ENCODE assay signal across 9 cellular contexts in the genomic region with DNA sequence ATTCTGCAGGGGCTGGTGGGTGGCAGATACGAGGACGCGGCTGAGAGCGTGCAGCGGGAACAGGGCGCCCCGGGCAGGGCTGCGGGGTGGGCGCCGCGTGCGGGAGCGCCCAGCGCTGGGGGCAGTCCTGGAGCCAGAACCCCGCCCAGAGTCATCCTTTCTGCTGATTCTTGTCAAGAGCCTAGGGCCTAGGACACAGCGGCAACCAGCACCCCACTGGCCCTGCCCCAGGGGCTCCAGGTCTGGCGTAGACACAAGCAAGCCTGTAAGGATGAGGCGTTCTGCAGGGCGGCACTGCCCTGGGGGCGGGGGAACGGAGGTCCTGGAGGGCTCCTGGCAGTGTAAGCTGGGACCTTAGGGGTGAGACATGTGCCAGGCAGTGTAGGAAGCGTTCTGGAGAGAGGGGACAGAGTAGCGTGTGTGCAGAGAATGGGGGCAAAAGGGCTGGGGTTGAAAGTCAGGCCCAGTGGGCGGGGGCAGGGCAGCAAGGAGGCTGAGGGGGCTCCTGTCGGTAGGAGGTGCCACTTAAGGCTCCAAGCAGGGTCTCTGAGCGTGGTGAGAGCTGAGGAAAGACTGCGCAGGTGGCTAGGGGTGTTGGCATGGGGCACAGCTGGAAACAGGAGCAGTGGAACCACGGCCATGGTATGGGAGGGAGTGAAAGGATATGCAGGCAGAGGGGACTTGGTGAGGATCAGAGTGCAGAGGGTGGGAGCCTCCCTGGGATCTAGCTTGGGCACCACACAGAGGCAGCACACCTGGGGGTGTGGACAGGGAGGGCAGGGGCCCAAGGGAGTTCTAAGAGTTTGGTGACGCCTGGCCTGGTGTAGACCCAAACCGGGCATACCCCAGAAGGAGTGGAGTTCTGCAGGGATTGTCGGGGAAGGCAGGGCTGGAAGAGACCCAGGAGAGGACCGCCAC. TPM values are rescaled to one million over a fixed set of nuclear protein-coding genes. Genes with fewer than 3 reads are reported as not detected.
DNase-seq lines count a peak whose midpoint lies in the region; ATAC-seq and TF ChIP-seq lines count a peak whose summit lies in the region.
"Had no signal": no experiment of that assay in that cellular context is flagged by ENCODE, and none has a peak within 500 bp of the region (broad histone marks: within the 10 kb centered on the region; RNA-seq: fewer than 3 reads in every experiment).

No MANE protein-coding gene starts in this region.

- no peaks in the 10 kb centered on the region for H3K27me3 ChIP-seq in esophagus muscularis mucosa

- TF ChIP-seq CTCF in AG10803 (conservative IDR thresholded peaks at IDR 0.05; ENCODE audit: low read length), result no peak
- no peak for TF ChIP-seq CTCF in LNCaP clone FGC (IDR thresholded peaks at IDR 0.05; ENCODE audit: control insufficient read depth, extremely low read depth, insufficient read depth)
- TF ChIP-seq CTCF in esophagus muscularis mucosa (IDR thresholded peaks at IDR 0.05), result no peak
- no peak for TF ChIP-seq CTCF in nephron progenitor cell (IDR thresholded peaks at IDR 0.05)

- 59% methylated on average over 32 of the region's 32 CpGs for WGBS in esophagus muscularis mucosa

- DNase-seq in AG10803 (ENCODE audit: low read depth) (no peak), LNCaP clone FGC (ENCODE audit: low read depth) (no peak), esophagus muscularis mucosa (ENCODE audit: extremely low spot score) (no peak), nephron progenitor cell (no peak), NK-92 (lab: John Stamatoyannopoulos, UW; ENCODE audit: unreplicated experiment) (no peak), NCI-H1105 (lab: John Stamatoyannopoulos, UW) (no peak)
- DNase-seq: activated CD4-positive, alpha-beta T cell treated with anti-CD3 and anti-CD28 coated beads for 1 hour had no signal

- no peaks in the 10 kb centered on the region for H3K36me3 ChIP-seq in esophagus muscularis mucosa

- TF ChIP-seq POLR2A in esophagus muscularis mucosa (IDR thresholded peaks at IDR 0.05; ENCODE audit: low read depth), result no peak

- no peaks in the 10 kb centered on the region for H3K36me3 Mint-ChIP-seq in nephron progenitor cell (ENCODE audit: low read depth)

- ATAC-seq in GM18873 (IDR thresholded peaks at IDR 0.05; ENCODE audit: low FRiP score, unreplicated experiment) (no peak), GM19324 (IDR thresholded peaks at IDR 0.05; ENCODE audit: low FRiP score, unreplicated experiment) (no peak)

- intact Hi-C loops in esophagus muscularis mucosa (cut with DNase I), result no loop called here

- peak overlapping the region; percentile 52 for H3K4me3 ChIP-seq in AG10803 (ENCODE audit: low read length)
- peak overlapping the region; percentile 28; the same call in 1 of the 2 replicates for H3K4me3 ChIP-seq in LNCaP clone FGC (ENCODE audit: low read depth, low read length)
- H3K4me3 ChIP-seq in esophagus muscularis mucosa, result peak overlapping the region; percentile 64 to 73 (median 68)

- TF ChIP-seq EP300 in esophagus muscularis mucosa (IDR thresholded peaks at IDR 0.05), result no peak

- H3K27ac ChIP-seq in esophagus muscularis mucosa (replicated peaks in 1 of 4), result peak overlapping the region; percentile 76 to 92 (median 82)

- H3K27me3 Mint-ChIP-seq in nephron progenitor cell (ENCODE audit: low read depth, poor library complexity), result peaks cover 63% of the 10 kb centered on the region

- no peak overlapping the region for H3K27ac Mint-ChIP-seq in nephron progenitor cell

- no peaks in the 10 kb centered on the region for H3K9me3 ChIP-seq in esophagus muscularis mucosa

- peaks cover 32% of the 10 kb centered on the region for H3K4me1 Mint-ChIP-seq in nephron progenitor cell

- peaks cover 58 to 75% (median 67%) of the 10 kb centered on the region in 4 donors for H3K4me1 ChIP-seq in esophagus muscularis mucosa

- peak overlapping the region; percentile 77 for H3K4me3 Mint-ChIP-seq in nephron progenitor cell

- H3K9me3 Mint-ChIP-seq in nephron progenitor cell, result no peaks in the 10 kb centered on the region

RNA-seq across cellular contexts. Expression of a gene that starts 0.9 kb away (rescaled TPM):
- total RNA-seq in esophagus muscularis mucosa, result 100 to 1,000 TPM in 3 of 4 donors, 10 to 100 TPM in 1; 95.3 to 277 (median 195) TPM

RNA-seq across cellular contexts. Expression of a gene that starts 6.6 kb away (rescaled TPM):
- 1 to 10 TPM; 3.7 to 9.8 (median 6.7) TPM for total RNA-seq in esophagus muscularis mucosa

RNA-seq across cellular contexts. Expression of a gene that starts 41.9 kb away (rescaled TPM):
- total RNA-seq in esophagus muscularis mucosa, result 1 to 10 TPM; 5.0 to 8.0 (median 6.0) TPM

RNA-seq across cellular contexts. Expression of a gene that starts 54.4 kb away (rescaled TPM):
- under 1 TPM; under 0.01 to 0.50 (median 0.15) TPM for total RNA-seq in esophagus muscularis mucosa
